Comparison of ENCODE assay signal across 11 cellular contexts in genomic region chr16:24853830-24854229, GRCh38. TPM values are rescaled to one million over a fixed set of nuclear protein-coding genes. Genes with fewer than 3 reads are reported as not detected.
DNase-seq lines count a peak whose midpoint lies in the region; ATAC-seq and TF ChIP-seq lines count a peak whose summit lies in the region.
"Had no signal": no experiment of that assay in that cellular context is flagged by ENCODE, and none has a peak within 500 bp of the region (broad histone marks: within the 10 kb centered on the region; RNA-seq: fewer than 3 reads in every experiment).

No MANE protein-coding gene starts in this region.

- no peaks in the 10 kb centered on the region for H3K9me2 ChIP-seq in PC-9 (ENCODE audit: insufficient read depth)

- H4K20me1 ChIP-seq in PC-9 (ENCODE audit: insufficient read depth), result no peaks in the 10 kb centered on the region

- BruUV-seq in PC-9 (replicated peaks; lab: Mats Ljungman, UMichigan), result no TSS peak

- no peak for TF ChIP-seq CTCF in endodermal cell (conservative IDR thresholded peaks at IDR 0.05)
- no peak for TF ChIP-seq CTCF in PC-9 (conservative IDR thresholded peaks at IDR 0.05)

- H3K36me3 ChIP-seq in mesenchymal stem cell (ENCODE audit: control insufficient read depth in 1 of 2, insufficient read depth in 2 of 2, low read depth in 1 of 2, low read length in 2 of 2) (no peaks in the 10 kb centered on the region), endodermal cell (ENCODE audit: control insufficient read depth, insufficient read depth, low read length) (no peaks in the 10 kb centered on the region), PC-9 (ENCODE audit: low read depth) (no peaks in the 10 kb centered on the region)

- intact Hi-C loops in PC-9 (cut with micrococcal nuclease; ENCODE audit: unreplicated experiment), result no loop called here

- H3K27ac ChIP-seq in cingulate gyrus (ENCODE audit: low read depth, low read length) (peak overlapping the region; percentile 98), mesenchymal stem cell (ENCODE audit: low read length, poor library complexity, severe bottlenecking) (no peak overlapping the region), endodermal cell (ENCODE audit: low read depth, low read length) (no peak overlapping the region), PC-9 (no peak overlapping the region)

- H3K79me1 ChIP-seq in mesenchymal stem cell (replicated peaks; ENCODE audit: low read length, poor library complexity, severe bottlenecking), result no peaks in the 10 kb centered on the region

- no peaks in the 10 kb centered on the region for H3K9me3 ChIP-seq in mesenchymal stem cell (ENCODE audit: control insufficient read depth, low read length)
- H3K9me3 ChIP-seq in endodermal cell (ENCODE audit: control insufficient read depth, low read length), result no peaks in the 10 kb centered on the region
- H3K9me3 ChIP-seq in PC-9 (ENCODE audit: insufficient read depth, low read depth), result no peaks in the 10 kb centered on the region

- no peak overlapping the region for H4K8ac ChIP-seq in mesenchymal stem cell (ENCODE audit: low read length)

- H2AK5ac ChIP-seq in mesenchymal stem cell (ENCODE audit: low read length, severe bottlenecking), result no peak overlapping the region

- H3K27me3 Mint-ChIP-seq in endodermal cell (ENCODE audit: insufficient read depth), result no peaks in the 10 kb centered on the region

- no peak overlapping the region for H3K4me3 Mint-ChIP-seq in endodermal cell

- H3K27ac Mint-ChIP-seq in endodermal cell, result no peak overlapping the region

- no peak overlapping the region for H3K4ac ChIP-seq in mesenchymal stem cell (ENCODE audit: low read depth in 1 of 2, low read length in 2 of 2)

- H3K23ac ChIP-seq in mesenchymal stem cell (ENCODE audit: low read length in 2 of 2), result no peak overlapping the region

- no peak overlapping the region for H3K14ac ChIP-seq in mesenchymal stem cell (ENCODE audit: low read length in 2 of 2)

- H2BK120ac ChIP-seq in mesenchymal stem cell (ENCODE audit: low read depth, low read length), result no peak overlapping the region

- H3K4me1 Mint-ChIP-seq in endodermal cell, result no peaks in the 10 kb centered on the region

- peaks cover 12% of the 10 kb centered on the region for H3K4me1 ChIP-seq in mesenchymal stem cell (ENCODE audit: control insufficient read depth, insufficient read depth, low read depth, low read length)
- no peaks in the 10 kb centered on the region for H3K4me1 ChIP-seq in endodermal cell (ENCODE audit: control insufficient read depth, insufficient read depth, low read length)
- H3K4me1 ChIP-seq in PC-9 (replicated peaks; ENCODE audit: insufficient read depth), result peaks cover 9% of the 10 kb centered on the region

- no peaks in the 10 kb centered on the region for H3K79me2 ChIP-seq in PC-9 (ENCODE audit: low read depth)

- WGBS in mesenchymal stem cell, result 47% methylated on average over 18 of the region's 18 CpGs
- 76 to 82% methylated on average over 14 to 18 of the region's 18 CpGs for WGBS in endodermal cell (ENCODE audit: insufficient coverage in 1 of 2, insufficient read length in 1 of 2), 2 experiments

- DNase-seq in Ammon's horn (ENCODE audit: low spot score) (peak; percentile 94), NCI-H2227 (lab: John Stamatoyannopoulos, UW; ENCODE audit: unreplicated experiment) (peak; percentile 50), mesenchymal stem cell (peak; percentile 31), endodermal cell (no peak), PC-9 (no peak), GDM1 (lab: John Stamatoyannopoulos, UW) (no peak)
- DNase-seq: activated T-cell treated with anti-CD3 and anti-CD28 coated beads, Interleukin-2, amount 50 U/mL, for 48 hours; stimulated activated naive CD4-positive, alpha-beta T cell treated with Interleukin-2 at 50 U/mL for 16 hours had no signal

- H3K27me3 ChIP-seq in mesenchymal stem cell (ENCODE audit: control insufficient read depth in 1 of 2, insufficient read depth in 1 of 2, low read length in 2 of 2) (no peaks in the 10 kb centered on the region), endodermal cell (ENCODE audit: control insufficient read depth, insufficient read depth, low read length, poor library complexity, severe bottlenecking) (no peaks in the 10 kb centered on the region), PC-9 (ENCODE audit: insufficient read depth, low read depth) (no peaks in the 10 kb centered on the region)

- no peaks in the 10 kb centered on the region for H3K36me3 Mint-ChIP-seq in endodermal cell (ENCODE audit: low read depth)

- no peak overlapping the region for H2BK15ac ChIP-seq in mesenchymal stem cell (ENCODE audit: low read depth, poor library complexity, severe bottlenecking)

- no peak overlapping the region for H3K9ac ChIP-seq in mesenchymal stem cell (ENCODE audit: low read length)
- H3K9ac ChIP-seq in endodermal cell (ENCODE audit: extremely low read depth, low read length, poor library complexity, severe bottlenecking), result no peak overlapping the region

- CTCF ChIA-PET in PC-9 (lab: Charles Lee), result no interaction called here

- H2AFZ ChIP-seq in mesenchymal stem cell (ENCODE audit: low read depth, low read length), result no peak overlapping the region
- H2AFZ ChIP-seq in PC-9, result no peak overlapping the region

- H2BK5ac ChIP-seq in mesenchymal stem cell (ENCODE audit: low read depth, low read length, poor library complexity, severe bottlenecking), result no peak overlapping the region

- H3F3A ChIP-seq in PC-9 (ENCODE audit: insufficient read depth, low read depth), result peaks cover 6% of the 10 kb centered on the region; the same call in 1 of the 2 replicates

- H3K18ac ChIP-seq in mesenchymal stem cell (ENCODE audit: low read depth in 1 of 2, low read length in 2 of 2), result no peak overlapping the region

- ATAC-seq in GM19324 (IDR thresholded peaks at IDR 0.05; ENCODE audit: low FRiP score, unreplicated experiment), result no peak

- POLR2A ChIA-PET in PC-9 (lab: Charles Lee; ENCODE audit: unreplicated experiment), result no interaction called here

- H3K4me2 ChIP-seq in mesenchymal stem cell (ENCODE audit: low read length, poor library complexity, severe bottlenecking), result no peak overlapping the region
- H3K4me2 ChIP-seq in PC-9, result no peak overlapping the region

- H4K91ac ChIP-seq in mesenchymal stem cell (ENCODE audit: low read length), result no peak overlapping the region

- H2BK12ac ChIP-seq in mesenchymal stem cell (ENCODE audit: low read length in 2 of 2), result no peak overlapping the region

- no peaks in the 10 kb centered on the region for H3K9me3 Mint-ChIP-seq in endodermal cell

- H3K4me3 ChIP-seq in mesenchymal stem cell (ENCODE audit: insufficient read depth in 1 of 2, low read depth in 1 of 2, low read length in 2 of 2) (peak overlapping the region in 1 of 2 experiments; percentile 42), endodermal cell (ENCODE audit: low read length) (no peak overlapping the region), PC-9 (no peak overlapping the region)

RNA-seq across cellular contexts. Expression of gene SLC5A11, which starts 8.1 kb away (rescaled TPM):
- polyA plus RNA-seq in mesenchymal stem cell (2013, experiment 1 of 2), result 0.03 TPM
- polyA plus RNA-seq in mesenchymal stem cell (2013, experiment 2 of 2), result not detected
- total RNA-seq in endodermal cell, result under 1 TPM in 1 of 2 donors, not detected in 1; 0.29 TPM
- not detected for polyA plus RNA-seq in endodermal cell (2013, experiment 1 of 2)
- polyA plus RNA-seq in endodermal cell (2013, experiment 2 of 2), result not detected
- 3.7 and 5.7 TPM in 2 replicates for total RNA-seq in PC-9 (2021)
- total RNA-seq: renal cortical epithelial cell had no signal

Comparison
In these comparisons a context has a peak if more than half of its experiments do, and no peak if none do; other contexts are left out.
1. DNase-seq: peak in Ammon's horn (single experiment), NCI-H2227 (single experiment) and mesenchymal stem cell (single experiment); none in endodermal cell (single experiment), PC-9 (0 of 2) and GDM1 (single experiment).